ENCODE assay signal across 32 cellular contexts in genomic region chr2:164849506-164849905, GRCh38.
"Had no signal": no experiment of that assay in that cellular context is flagged by ENCODE, and none has a peak within 500 bp of the region (broad histone marks: within the 10 kb centered on the region; RNA-seq: fewer than 3 reads in every experiment).

No MANE protein-coding gene starts in this region.

- FAIRE-seq: astrocyte had no signal

- DNase-seq: activated CD4-positive, alpha-beta T cell treated with anti-CD3 and anti-CD28 coated beads for 48 hours; activated CD4-positive, alpha-beta T cell treated with anti-CD3 and anti-CD28 coated beads, Interleukin-2, amount 50 U/mL, for 1 hour; activated CD4-positive, alpha-beta T cell treated with anti-CD3 and anti-CD28 coated beads, Interleukin-2, amount 50 U/mL, for 48 hours; activated CD8-positive, alpha-beta memory T cell treated with anti-CD3 and anti-CD28 coated beads for 24 hours; activated CD8-positive, alpha-beta T cell treated with anti-CD3 and anti-CD28 coated beads for 36 hours; activated effector memory CD4-positive, alpha-beta T cell treated with Interleukin-2 at 50 U/mL for 16 hours; activated gamma-delta T cell treated with Interleukin-2 at 50 U/mL for 16 hours; activated naive CD4-positive, alpha-beta T cell treated with anti-CD3 and anti-CD28 coated beads, Interleukin-2, amount 50 U/mL, for 16 hours; activated naive CD4-positive, alpha-beta T cell treated with Interleukin-2 at 50 U/mL for 16 hours; activated T-cell treated with anti-CD3 and anti-CD28 coated beads, Interleukin-2, amount 50 U/mL, for 4 hours; amniotic stem cell; anterior cingulate cortex; brain microvascular endothelial cell; caudate nucleus; cortex of kidney; dermis blood vessel endothelial cell; effector CD4-positive, alpha-beta T cell; effector memory CD8-positive, alpha-beta T cell; erythroblast; foreskin keratinocyte; gastrocnemius medialis; glutamatergic neuron; heart left ventricle; T-helper 1 cell; T-helper 17 cell; T1000 had no signal

- H3K4me3 ChIP-seq: esophagus muscularis mucosa, gastrocnemius medialis, heart left ventricle had no signal

- H3K9me3 ChIP-seq: esophagus muscularis mucosa, gastrocnemius medialis, heart left ventricle had no signal

- H3K27ac Mint-ChIP-seq: activated CD8-positive, alpha-beta T cell treated with anti-CD3 and anti-CD28 coated beads for 36 hours; activated naive CD8-positive, alpha-beta T cell; activated T-helper 17 cell treated with anti-CD3 and anti-CD28 coated beads, Interleukin-2, amount 50 U/mL, for 72 hours; effector memory CD8-positive, alpha-beta T cell; T-helper 17 cell; T-helper 2 cell treated with Interferon-gamma antibody and Interleukin-4, amounts not matched to agents 5 μg/mL and 100 μg/mL, for 36 hours; WTC11 had no signal

- H3K27ac ChIP-seq: brain microvascular endothelial cell, esophagus muscularis mucosa, foreskin keratinocyte, gastrocnemius medialis, heart left ventricle had no signal

- H3K36me3 ChIP-seq: brain microvascular endothelial cell, esophagus muscularis mucosa, gastrocnemius medialis, heart left ventricle had no signal

- H3K36me3 Mint-ChIP-seq: activated naive CD8-positive, alpha-beta T cell; WTC11 had no signal

- H3K4me1 ChIP-seq: gastrocnemius medialis, heart left ventricle had no signal

- H3K4me1 Mint-ChIP-seq: activated T-helper 17 cell treated with anti-CD3 and anti-CD28 coated beads, Interleukin-2, amount 50 U/mL, for 72 hours; T-helper 17 cell; WTC11 had no signal

- H3K4me3 Mint-ChIP-seq: activated CD8-positive, alpha-beta T cell treated with anti-CD3 and anti-CD28 coated beads for 36 hours; activated naive CD8-positive, alpha-beta T cell; activated T-cell treated with anti-CD3 and anti-CD28 coated beads, Interleukin-2, amount 50 U/mL, for 4 hours; activated T-helper 17 cell treated with anti-CD3 and anti-CD28 coated beads, Interleukin-2, amount 50 U/mL, for 72 hours; effector memory CD8-positive, alpha-beta T cell; T-helper 17 cell; T-helper 2 cell treated with Interferon-gamma antibody and Interleukin-4, amounts not matched to agents 5 μg/mL and 100 μg/mL, for 36 hours; WTC11 had no signal

- H3K27me3 ChIP-seq: brain microvascular endothelial cell, esophagus muscularis mucosa, foreskin keratinocyte, gastrocnemius medialis, heart left ventricle had no signal

- H3K9me3 Mint-ChIP-seq: activated CD8-positive, alpha-beta T cell treated with anti-CD3 and anti-CD28 coated beads for 36 hours; activated T-cell treated with anti-CD3 and anti-CD28 coated beads, Interleukin-2, amount 50 U/mL, for 4 hours; activated T-helper 17 cell treated with anti-CD3 and anti-CD28 coated beads, Interleukin-2, amount 50 U/mL, for 72 hours; effector memory CD8-positive, alpha-beta T cell; T-helper 2 cell treated with Interferon-gamma antibody and Interleukin-4, amounts not matched to agents 5 μg/mL and 100 μg/mL, for 36 hours; WTC11 had no signal
